In the genomic region with DNA sequence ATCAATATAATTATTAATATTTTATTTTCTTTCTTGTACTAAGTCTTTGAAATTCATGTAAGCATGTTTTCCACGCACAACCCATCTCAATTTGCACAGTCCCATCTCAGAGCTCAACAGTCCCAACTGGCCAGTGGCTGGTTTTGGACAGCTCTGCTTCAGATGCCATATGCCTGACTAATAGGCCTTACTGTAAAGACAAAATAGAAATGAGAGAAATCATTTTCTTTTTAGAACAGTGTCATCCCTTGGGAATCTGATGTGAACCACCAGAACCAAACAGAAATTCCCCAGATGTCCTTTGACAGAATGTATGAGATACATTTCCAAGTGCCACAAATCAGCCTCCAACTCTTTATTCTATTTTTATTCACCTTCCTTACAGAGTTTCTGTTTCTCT, we compare ENCODE assay signal across 16 cellular contexts.
DNase-seq lines count a peak whose midpoint lies in the region; ATAC-seq, FAIRE-seq and TF ChIP-seq lines count a peak whose summit lies in the region.
"Had no signal": no experiment of that assay in that cellular context is flagged by ENCODE, and none has a peak within 500 bp of the region (broad histone marks: within the 10 kb centered on the region; RNA-seq: fewer than 3 reads in every experiment).

No MANE protein-coding gene starts in this region.

- intact Hi-C loops in left ventricle myocardium superior (cut with micrococcal nuclease): no loop called here
- intact Hi-C loops in Right ventricle myocardium superior (cut with DNase I): no loop called here
- intact Hi-C loops in PC-3 (cut with micrococcal nuclease): no loop called here

- H2AFZ ChIP-seq in SK-N-SH (ENCODE audit: low read depth) (no peak overlapping the region), PC-3 (ENCODE audit: low read length) (no peak overlapping the region), neuronal stem cell (ENCODE audit: low read length) (no peak overlapping the region)

- H4K91ac ChIP-seq in neuronal stem cell (ENCODE audit: low read depth, low read length, poor library complexity): no peak overlapping the region

- H3K4me2 ChIP-seq in SK-N-SH (peak overlapping the region; percentile 46; the same call in 1 of the 2 replicates), PC-3 (ENCODE audit: low read length) (no peak overlapping the region), neuronal stem cell (ENCODE audit: insufficient read depth, low read length, poor library complexity, severe bottlenecking) (no peak overlapping the region)

- H3K4ac ChIP-seq in neuronal stem cell (ENCODE audit: low read length): no peak overlapping the region

- no peak overlapping the region for H4K8ac ChIP-seq in neuronal stem cell (ENCODE audit: low read depth, low read length)

- CTCF ChIA-PET in SK-N-SH (lab: Yijun Ruan, JAX): interaction anchor here (2.8 kb wide), 1 partner anchor 22 kb away, joined by 10 read pairs; no protein-coding TSS in a partner anchor
- CTCF ChIA-PET in PC-3 (lab: Charles Lee): no interaction called here

- H3F3A ChIP-seq in SK-N-SH (replicated peaks; ENCODE audit: insufficient read depth) (peaks cover 27% of the 10 kb centered on the region), PC-3 (ENCODE audit: low read length, unreplicated experiment) (no peaks in the 10 kb centered on the region)

- H3K9ac ChIP-seq in SK-N-SH (no peak overlapping the region), PC-3 (ENCODE audit: low read length) (no peak overlapping the region), neuronal stem cell (ENCODE audit: low read depth, low read length, poor library complexity) (no peak overlapping the region)

- H3K36me3 ChIP-seq in SK-N-SH (replicated peaks in 1 of 2; ENCODE audit: control insufficient read depth in 1 of 2, insufficient read depth in 2 of 2, low read length in 1 of 2): peaks cover 61 to 71% of the 10 kb centered on the region in 2 experiments
- no peaks in the 10 kb centered on the region for H3K36me3 ChIP-seq in PC-3 (ENCODE audit: low read depth, low read length)
- peaks cover 27 to 97% (median 78%) of the 10 kb centered on the region in 4 donors for H3K36me3 ChIP-seq in upper lobe of left lung
- H3K36me3 ChIP-seq in neuronal stem cell (replicated peaks in 1 of 2; ENCODE audit: control insufficient read depth in 2 of 2, insufficient read depth in 2 of 2, low read length in 2 of 2): no peaks in the 10 kb centered on the region

- H2BK15ac ChIP-seq in neuronal stem cell (ENCODE audit: low read length): no peak overlapping the region

- no peak for TF ChIP-seq CTCF in SK-N-SH (IDR thresholded peaks at IDR 0.05)
- TF ChIP-seq CTCF in fibroblast of villous mesenchyme (IDR thresholded peaks at IDR 0.05; ENCODE audit: insufficient read depth, low read depth, low read length): no peak
- TF ChIP-seq CTCF in PC-3 (conservative IDR thresholded peaks at IDR 0.05; ENCODE audit: low read depth, low read length): no peak
- no peak for TF ChIP-seq CTCF in upper lobe of left lung (IDR thresholded peaks at IDR 0.05)

- no peak for DNase-seq in left ventricle myocardium superior
- no peak for DNase-seq in Right ventricle myocardium superior
- no peak for DNase-seq in SK-N-SH
- DNase-seq in fibroblast of villous mesenchyme (ENCODE audit: low read depth): peak; percentile 54
- DNase-seq in PC-3: no peak
- DNase-seq in RCC 7860 (ENCODE audit: low spot score): no peak
- no peak for DNase-seq in upper lobe of left lung
- DNase-seq in neuronal stem cell (ENCODE audit: low spot score): no peak
- DNase-seq: activated naive CD4-positive, alpha-beta T cell treated with anti-CD3 and anti-CD28 coated beads, Interleukin-2, amount 50 U/mL, for 16 hours; AML-193; mammary epithelial cell; NK-92 treated with Interleukin-12 subunit alpha and Interleukin-12 subunit beta, amount 100 ng/mL, for 24 hours; nucleus accumbens; spleen had no signal

- no peak overlapping the region for H2BK120ac ChIP-seq in neuronal stem cell (ENCODE audit: low read depth, low read length)

- 60% methylated on average over 1 of the region's 1 CpG for WGBS in SK-N-SH (ENCODE audit: low lambda C conversion rate)
- WGBS in upper lobe of left lung, 2 donors: 95 to 97% methylated on average over 1 of the region's 1 CpG
- no CpG with 5 or more reads among the region's 1 CpG for WGBS in neuronal stem cell (ENCODE audit: extremely low coverage in 2 of 2, insufficient read length in 2 of 2, insufficient replicate concordance in 1 of 2), 2 donors

- peaks cover 8% of the 10 kb centered on the region for H4K20me1 ChIP-seq in SK-N-SH (ENCODE audit: insufficient read depth)
- no peaks in the 10 kb centered on the region for H4K20me1 ChIP-seq in PC-3 (ENCODE audit: low read length)

- no peak for FAIRE-seq in RCC 7860 (lab: Jason Lieb, UNC)

- H3K79me1 ChIP-seq in neuronal stem cell (ENCODE audit: low read depth, low read length): no peaks in the 10 kb centered on the region

- H3K4me3 ChIP-seq in SK-N-SH (ENCODE audit: low read depth in 2 of 2, low read length in 1 of 2) (no peak overlapping the region), fibroblast of villous mesenchyme (ENCODE audit: low read depth, low read length) (no peak overlapping the region), PC-3 (ENCODE audit: low read length) (no peak overlapping the region), upper lobe of left lung (no peak overlapping the region), neuronal stem cell (ENCODE audit: low read length in 2 of 2) (no peak overlapping the region)
- H3K4me3 ChIP-seq: SK-N-MC, spleen had no signal

- BruUV-seq in PC-3 (replicated peaks; lab: Mats Ljungman, UMichigan): no TSS peak

- H3K27ac ChIP-seq in SK-N-SH (ENCODE audit: low read depth in 2 of 2, low read length in 1 of 2) (peak overlapping the region in 1 of 2 experiments; percentile 68; a peak in 3 of 4 replicates), PC-3 (ENCODE audit: low read length) (no peak overlapping the region), upper lobe of left lung (no peak overlapping the region), neuronal stem cell (replicated peaks; ENCODE audit: low read length) (no peak overlapping the region)
- H3K27ac ChIP-seq: epithelial cell of prostate, SK-N-MC, spleen had no signal

- no peak overlapping the region for H2BK12ac ChIP-seq in neuronal stem cell (ENCODE audit: low read length)

- H3K27me3 ChIP-seq in SK-N-SH (ENCODE audit: insufficient read depth): no peaks in the 10 kb centered on the region
- no peaks in the 10 kb centered on the region for H3K27me3 ChIP-seq in PC-3 (ENCODE audit: low read length)
- no peaks in the 10 kb centered on the region for H3K27me3 ChIP-seq in upper lobe of left lung
- H3K27me3 ChIP-seq in neuronal stem cell (ENCODE audit: control insufficient read depth in 3 of 3, insufficient read depth in 3 of 3, low read depth in 1 of 3, low read length in 3 of 3): no peaks in the 10 kb centered on the region
- H3K27me3 ChIP-seq: spleen had no signal

- ATAC-seq in left ventricle myocardium superior (peak; percentile 46), Right ventricle myocardium superior (ENCODE audit: poor library complexity) (no peak), PC-3 (no peak), upper lobe of left lung (ENCODE audit: low FRiP score in 2 of 2) (no peak)

- H3K9me2 ChIP-seq in SK-N-SH (no peaks in the 10 kb centered on the region), PC-3 (replicated peaks; ENCODE audit: low read length) (no peaks in the 10 kb centered on the region)

- H3K23ac ChIP-seq in neuronal stem cell (ENCODE audit: low read depth, low read length, poor library complexity): no peak overlapping the region

- no peaks in the 10 kb centered on the region for H3K9me3 ChIP-seq in SK-N-SH
- no peaks in the 10 kb centered on the region for H3K9me3 ChIP-seq in PC-3 (ENCODE audit: low read length)
- no peaks in the 10 kb centered on the region for H3K9me3 ChIP-seq in upper lobe of left lung
- H3K9me3 ChIP-seq in neuronal stem cell (replicated peaks in 1 of 2; ENCODE audit: control insufficient read depth in 2 of 2, insufficient read depth in 1 of 2, low read depth in 1 of 2, low read length in 2 of 2): no peaks in the 10 kb centered on the region
- H3K9me3 ChIP-seq: spleen had no signal

- peak; percentile 26 to 58; a peak in 2 of 4 replicates for TF ChIP-seq EP300 in SK-N-SH (IDR thresholded peaks at IDR 0.05; ENCODE audit: borderline replicate concordance in 1 of 2, low read depth in 1 of 2, low read length in 1 of 2)
- no peak for TF ChIP-seq EP300 in upper lobe of left lung (IDR thresholded peaks at IDR 0.05)

- no peaks in the 10 kb centered on the region for H3K79me2 ChIP-seq in SK-N-SH (ENCODE audit: insufficient read depth)
- H3K79me2 ChIP-seq in PC-3 (ENCODE audit: low read length): no peaks in the 10 kb centered on the region

- no peak for TF ChIP-seq POLR2A in upper lobe of left lung (IDR thresholded peaks at IDR 0.05)

- POLR2A ChIA-PET in SK-N-SH (lab: Yijun Ruan, JAX): interaction anchor here (1.2 kb wide), 1 partner anchor 21 kb away, joined by 4 read pairs; no protein-coding TSS in a partner anchor
- POLR2A ChIA-PET in PC-3 (lab: Charles Lee; ENCODE audit: unreplicated experiment): no interaction called here

- no peak overlapping the region for H3K18ac ChIP-seq in neuronal stem cell (ENCODE audit: low read length)

- no peak overlapping the region for H2BK5ac ChIP-seq in neuronal stem cell (ENCODE audit: low read length)

- H2AK5ac ChIP-seq in neuronal stem cell (ENCODE audit: low read depth, low read length): no peak overlapping the region

- TF ChIP-seq RAD21 in SK-N-SH (IDR thresholded peaks at IDR 0.05; ENCODE audit: low read length): no peak

- no peak overlapping the region for H3K14ac ChIP-seq in neuronal stem cell (ENCODE audit: low read length)

- H3K4me1 ChIP-seq in SK-N-SH (ENCODE audit: control insufficient read depth in 1 of 2, insufficient read depth in 2 of 2, low read depth in 1 of 2, low read length in 1 of 2) (peaks cover 0 to 4% of the 10 kb centered on the region in 2 experiments; a peak in 1 of 4 replicates), PC-3 (ENCODE audit: insufficient read depth, low read length) (no peaks in the 10 kb centered on the region), upper lobe of left lung (no peaks in the 10 kb centered on the region), neuronal stem cell (ENCODE audit: control insufficient read depth in 2 of 2, insufficient read depth in 1 of 2, low read depth in 1 of 2, low read length in 2 of 2) (no peaks in the 10 kb centered on the region)

TF ChIP-seq in SK-N-SH, 30 proteins besides CTCF, POLR2A, EP300 and RAD21 (continues in another document):
- TF ChIP-seq NFIC (IDR thresholded peaks at IDR 0.05; ENCODE audit: borderline replicate concordance): peak; percentile 54; the same call in 1 of the 2 replicates
- peak; percentile 78 for TF ChIP-seq MEF2A (IDR thresholded peaks at IDR 0.05; ENCODE audit: borderline replicate concordance, low read depth)
